8 cellular contexts compared by ENCODE assay signal in the genomic region with DNA sequence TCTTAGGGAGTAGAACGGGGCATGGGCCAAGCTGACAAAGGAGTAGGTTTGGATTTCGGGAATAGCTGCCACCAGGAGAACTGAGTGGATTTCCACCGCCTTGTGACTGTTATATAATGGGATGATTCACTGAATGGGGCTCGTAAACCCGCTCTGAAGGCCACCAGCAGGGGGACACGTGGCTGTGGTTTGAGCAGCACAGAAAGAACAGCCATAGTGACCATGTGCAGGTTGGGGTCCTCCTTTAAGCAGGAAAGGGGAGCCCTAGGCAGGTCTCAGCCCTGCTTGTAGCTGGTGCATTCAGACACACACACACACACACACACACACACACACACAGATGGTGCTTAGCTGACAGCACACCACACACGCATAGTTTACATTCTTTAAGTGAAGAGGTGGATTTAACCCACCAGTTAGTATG. TPM values are rescaled to one million over a fixed set of nuclear protein-coding genes. Genes with fewer than 3 reads are reported as not detected.
DNase-seq lines count a peak whose midpoint lies in the region; ATAC-seq and TF ChIP-seq lines count a peak whose summit lies in the region.

No MANE protein-coding gene starts in this region.

- H3K4me1 ChIP-seq in adrenal gland (replicated peaks in 1 of 2), result no peaks in the 10 kb centered on the region

- H3K27me3 ChIP-seq in H7 (ENCODE audit: control insufficient read depth, insufficient read depth, low read length) (no peaks in the 10 kb centered on the region), adrenal gland (no peaks in the 10 kb centered on the region)

- no peak overlapping the region for H3K27ac ChIP-seq in 22Rv1
- peak overlapping the region in 2 of 5 donors; percentile 60 to 89 for H3K27ac ChIP-seq in adrenal gland

- TF ChIP-seq CTCF in 22Rv1 (IDR thresholded peaks at IDR 0.05) (peak; percentile 22; the same call in 1 of the 2 replicates), adrenal gland (IDR thresholded peaks at IDR 0.05) (peak; percentile 24 to 87 (median 71))

- no peaks in the 10 kb centered on the region for H3K36me3 ChIP-seq in H7 (replicated peaks; ENCODE audit: control insufficient read depth, insufficient read depth, low read length)
- H3K36me3 ChIP-seq in adrenal gland (replicated peaks in 1 of 2), result no peaks in the 10 kb centered on the region

- ATAC-seq in HG03280 (IDR thresholded peaks at IDR 0.05; ENCODE audit: unreplicated experiment) (no peak), GM18867 (IDR thresholded peaks at IDR 0.05; ENCODE audit: unreplicated experiment) (no peak)

- 32 to 36% (median 34%) methylated on average over 6 to 7 of the region's 7 CpGs for WGBS in adrenal gland, 4 donors

- intact Hi-C loops in adrenal gland (cut with DNase I), result no loop called here

- H3K9me3 ChIP-seq in adrenal gland (replicated peaks in 1 of 3), result no peaks in the 10 kb centered on the region

- DNase-seq in H7, result peak; percentile 82
- DNase-seq in adrenal gland, result peak; percentile 87 to 93 (median 90)
- DNase-seq in islet precursor cell, result peak; percentile 84
- DNase-seq in retina, result no peak
- DNase-seq in SHP77 treated with DMSO at 0.1 percent for 48 hours (lab: John Stamatoyannopoulos, UW), result no peak

- no peak for TF ChIP-seq POLR2A in adrenal gland (IDR thresholded peaks at IDR 0.05)

- no peak overlapping the region for H3K4me3 ChIP-seq in H7 (ENCODE audit: insufficient read depth, low read depth, low read length)
- H3K4me3 ChIP-seq in adrenal gland, result no peak overlapping the region

RNA-seq across cellular contexts. Expression of a gene that starts 8.6 kb away (rescaled TPM):
- total RNA-seq in H7 (2014; rRNA removed; shearing (Covaris generic)), result 0.21 TPM in 1 of 2 replicates, not detected in the other
- total RNA-seq in adrenal gland, result 1 to 10 TPM in 1 of 8 donors, under 1 TPM in 6, not detected in 1; 0.19 to 1.5 (median 0.47) TPM
- 1 to 10 TPM in 2 of 3 donors, under 1 TPM in 1; 0.44 to 3.5 (median 2.2) TPM for polyA plus RNA-seq in adrenal gland

RNA-seq across cellular contexts. Expression of a gene that starts 12.1 kb away (rescaled TPM):
- not detected in 2 replicates for total RNA-seq in H7 (2014; rRNA removed; shearing (Covaris generic))
- not detected for total RNA-seq in adrenal gland
- not detected for polyA plus RNA-seq in adrenal gland

RNA-seq across cellular contexts. Expression of a gene that starts 41.1 kb away (rescaled TPM):
- 3.0 and 4.4 TPM in 2 replicates for total RNA-seq in H7 (2014; rRNA removed; shearing (Covaris generic))
- 1 to 10 TPM in 6 of 8 donors, under 1 TPM in 2; 0.17 to 2.5 (median 1.5) TPM for total RNA-seq in adrenal gland
- 1 to 10 TPM in 1 of 3 donors, under 1 TPM in 2; 0.47 to 2.0 (median 0.48) TPM for polyA plus RNA-seq in adrenal gland

RNA-seq across cellular contexts. Expression of a gene that starts 57.9 kb away (rescaled TPM):
- not detected in 2 replicates for total RNA-seq in H7 (2014; rRNA removed; shearing (Covaris generic))
- not detected for total RNA-seq in adrenal gland
- polyA plus RNA-seq in adrenal gland, result not detected

Comparison
In these comparisons a context has a peak if more than half of its experiments do, and no peak if none do; other contexts are left out.
1. DNase-seq: peak in H7 (single experiment), adrenal gland (7 of 7) and islet precursor cell (single experiment); none in retina (single experiment) and SHP77 treated with DMSO at 0.1 percent for 48 hours (single experiment).